2 cellular contexts compared by ENCODE assay signal in genomic region chr16:27326251-27326650, GRCh38.
TF ChIP-seq lines count a peak whose summit lies in the region.

No MANE protein-coding gene starts in this region.

TF ChIP-seq in SK-N-SH, 30 proteins besides CTCF, POLR2A, EP300 and RAD21 (continued from another document):
- TF ChIP-seq REST (IDR thresholded peaks at IDR 0.05; ENCODE audit: low read depth, low read length) (no peak), FOXM1 (IDR thresholded peaks at IDR 0.05; ENCODE audit: low read depth) (no peak), YY1 (IDR thresholded peaks at IDR 0.05; ENCODE audit: low read depth) (no peak), PBX3 (IDR thresholded peaks at IDR 0.05) (no peak), IRF3 (IDR thresholded peaks at IDR 0.05; ENCODE audit: low read depth, low read length) (no peak), ELF1 (IDR thresholded peaks at IDR 0.05) (no peak), RXRA (IDR thresholded peaks at IDR 0.05; ENCODE audit: borderline replicate concordance, low read depth) (no peak), TEAD4 (IDR thresholded peaks at IDR 0.05; ENCODE audit: borderline replicate concordance, insufficient read depth) (no peak)

TF ChIP-seq in SK-N-SH treated with all-trans-retinoic acid at 6 μM for 48 hours, 23 proteins besides CTCF, POLR2A, EP300 and RAD21 (continued from another document):
- no peak for TF ChIP-seq TSHZ2 (CRISPR knock-in tag; IDR thresholded peaks at IDR 0.05)
- TF ChIP-seq CSDC2 (CRISPR knock-in tag; IDR thresholded peaks at IDR 0.05) = no peak
- TF ChIP-seq ZNF8 (CRISPR knock-in tag; IDR thresholded peaks at IDR 0.05) = no peak
